18 cellular contexts compared by ENCODE assay signal in genomic region chr4:168639914-168640313, GRCh38.
"Had no signal": no experiment of that assay in that cellular context is flagged by ENCODE, and none has a peak within 500 bp of the region (broad histone marks: within the 10 kb centered on the region; RNA-seq: fewer than 3 reads in every experiment).

No MANE protein-coding gene starts in this region.

- H3K9me3 ChIP-seq: left lung, SK-N-SH, transverse colon had no signal

- DNase-seq: activated CD4-positive, CD25-positive, alpha-beta regulatory T cell treated with anti-CD3 and anti-CD28 coated beads, Interleukin-2, amount 50 U/mL, for 72 hours; activated naive CD4-positive, alpha-beta T cell treated with anti-CD3 and anti-CD28 coated beads for 36 hours; activated naive CD8-positive, alpha-beta T cell treated with anti-CD3 and anti-CD28 coated beads, Interleukin-2, amount 50 U/mL, for 24 hours; activated T-cell treated with anti-CD3 and anti-CD28 coated beads for 4 hours; dorsolateral prefrontal cortex; erythroblast; hippocampal formation; left lung; mesendoderm; SK-N-SH; stimulated activated CD4-positive, alpha-beta T cell treated with anti-CD3 and anti-CD28 coated beads, Interleukin-15, amount 100 ng/mL, for 24 hours; stimulated activated CD4-positive, alpha-beta T cell treated with anti-CD3 and anti-CD28 coated beads, Interleukin-4, amount 100 ng/mL, for 1 hour; stimulated activated naive CD4-positive, alpha-beta T cell treated with Interleukin-2 at 50 U/mL for 16 hours; substantia nigra; T-cell; T-helper 9 cell; transverse colon had no signal

- H3K4me1 ChIP-seq: left lung had no signal

- ATAC-seq: activated naive CD8-positive, alpha-beta T cell treated with anti-CD3 and anti-CD28 coated beads, Interleukin-2, amount 50 U/mL, for 24 hours; left lung; natural killer cell treated with Interleukin-12 subunit alpha and Interleukin-12 subunit beta and Interleukin-15 and Interleukin-18, amount 100 ng/mL, for 72 hours; T-cell had no signal

- H3K4me2 ChIP-seq: SK-N-SH had no signal

- H3K4me3 ChIP-seq: dorsolateral prefrontal cortex, left lung, transverse colon had no signal

- H3K9ac ChIP-seq: SK-N-SH had no signal

- H3K9me2 ChIP-seq: SK-N-SH had no signal

- H3K36me3 ChIP-seq: left lung, transverse colon had no signal

- H3K27me3 ChIP-seq: transverse colon had no signal

- H3K27ac ChIP-seq: dorsolateral prefrontal cortex, left lung, transverse colon had no signal
